ENCODE assay signal across 28 cellular contexts in the genomic region with DNA sequence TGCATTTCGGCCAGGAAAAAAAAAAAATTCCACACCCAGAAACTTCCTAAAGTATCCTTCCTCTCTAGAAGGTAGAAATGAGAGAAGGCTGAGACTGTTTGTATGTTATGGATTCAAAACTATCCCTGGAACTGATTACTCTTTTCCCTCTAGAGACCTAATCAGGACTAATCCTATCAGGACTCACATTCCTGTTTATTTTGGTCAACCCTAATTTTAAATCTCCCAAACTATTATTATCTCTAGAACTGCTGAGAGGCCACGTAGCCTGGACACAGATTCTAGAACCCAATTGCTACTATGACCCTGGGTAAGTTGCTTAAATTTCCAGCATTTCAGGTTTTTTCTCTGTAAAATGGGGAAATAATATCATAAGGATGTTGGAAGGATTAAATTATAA.
"Had no signal": no experiment of that assay in that cellular context is flagged by ENCODE, and none has a peak within 500 bp of the region (broad histone marks: within the 10 kb centered on the region; RNA-seq: fewer than 3 reads in every experiment).

No MANE protein-coding gene starts in this region.

- H3K27me3 ChIP-seq: ascending aorta, body of pancreas had no signal

- H3K4me1 Mint-ChIP-seq: activated CD4-positive, alpha-beta T cell treated with anti-CD3 and anti-CD28 coated beads, Interleukin-2, amount 10 ng/mL, durations not matched to agents 24 days and 14 days; activated naive CD8-positive, alpha-beta T cell treated with anti-CD3 and anti-CD28 coated beads, Interleukin-2, amount 50 U/mL, for 24 hours had no signal

- DNase-seq: activated CD4-positive, alpha-beta T cell treated with anti-CD3 and anti-CD28 coated beads, Interleukin-2, amount 10 ng/mL, durations not matched to agents 24 days and 14 days; activated CD4-positive, alpha-beta T cell treated with anti-CD3 and anti-CD28 coated beads, Interleukin-2, amount 50 U/mL, for 48 hours; activated CD4-positive, CD25-positive, alpha-beta regulatory T cell treated with anti-CD3 and anti-CD28 coated beads, Interleukin-2, amount 50 U/mL, for 72 hours; activated CD8-positive, alpha-beta memory T cell treated with anti-CD3 and anti-CD28 coated beads for 24 hours; activated effector memory CD4-positive, alpha-beta T cell treated with anti-CD3 and anti-CD28 coated beads, Interleukin-2, amount 50 U/mL, for 16 hours; activated naive CD4-positive, alpha-beta T cell treated with Interleukin-2 at 50 U/mL for 16 hours; activated naive CD8-positive, alpha-beta T cell treated with anti-CD3 and anti-CD28 coated beads, Interleukin-2, amount 50 U/mL, for 24 hours; activated T-cell treated with anti-CD3 and anti-CD28 coated beads, Interleukin-2, amount 50 U/mL, for 4 hours; amniotic stem cell; body of pancreas; MM.1S; NCI-H1105; NCI-H1436; NCI-H1694 treated with DMSO at 0.1 percent for 48 hours; NCI-H2029 treated with DMSO at 0.1 percent for 48 hours; NCI-H345; NCI-H510A; NCI-H69; NK-92 treated with Interleukin-12 subunit alpha and Interleukin-12 subunit beta, amount 100 ng/mL, for 24 hours; OCI-M1; SHP77 treated with DMSO at 0.1 percent for 48 hours; T-helper 9 cell had no signal

- H3K4me3 ChIP-seq: ascending aorta, body of pancreas had no signal

- H3K9me3 ChIP-seq: ascending aorta, body of pancreas had no signal

- H3K4me1 ChIP-seq: body of pancreas had no signal

- H3K27ac Mint-ChIP-seq: activated CD4-positive, alpha-beta T cell treated with anti-CD3 and anti-CD28 coated beads, Interleukin-2, amount 10 ng/mL, durations not matched to agents 24 days and 14 days; activated naive CD4-positive, alpha-beta T cell treated with anti-CD3 and anti-CD28 coated beads, Interleukin-2, amount 50 U/mL, for 72 hours; activated naive CD8-positive, alpha-beta T cell treated with anti-CD3 and anti-CD28 coated beads, Interleukin-2, amount 50 U/mL, for 24 hours; T-helper 1 cell treated with Interleukin-12 subunit alpha and Interleukin-12 subunit beta and Interleukin-4 antibody, amounts not matched to agents 30 μg/mL and 1 μg/mL, for 36 hours; WTC11 had no signal

- H3K36me3 Mint-ChIP-seq: activated naive CD4-positive, alpha-beta T cell treated with anti-CD3 and anti-CD28 coated beads, Interleukin-2, amount 50 U/mL, for 72 hours had no signal

- H3K36me3 ChIP-seq: ascending aorta had no signal

- H3K27me3 Mint-ChIP-seq: activated CD4-positive, alpha-beta T cell treated with anti-CD3 and anti-CD28 coated beads, Interleukin-2, amount 10 ng/mL, durations not matched to agents 24 days and 14 days; activated naive CD8-positive, alpha-beta T cell treated with anti-CD3 and anti-CD28 coated beads, Interleukin-2, amount 50 U/mL, for 24 hours had no signal

- H3K9me3 Mint-ChIP-seq: activated CD4-positive, alpha-beta T cell treated with anti-CD3 and anti-CD28 coated beads, Interleukin-2, amount 10 ng/mL, durations not matched to agents 24 days and 14 days; activated naive CD8-positive, alpha-beta T cell treated with anti-CD3 and anti-CD28 coated beads, Interleukin-2, amount 50 U/mL, for 24 hours; T-helper 1 cell treated with Interleukin-12 subunit alpha and Interleukin-12 subunit beta and Interleukin-4 antibody, amounts not matched to agents 30 μg/mL and 1 μg/mL, for 36 hours had no signal

- H3K4me3 Mint-ChIP-seq: activated CD4-positive, alpha-beta T cell treated with anti-CD3 and anti-CD28 coated beads, Interleukin-2, amount 10 ng/mL, durations not matched to agents 24 days and 14 days; activated naive CD8-positive, alpha-beta T cell treated with anti-CD3 and anti-CD28 coated beads, Interleukin-2, amount 50 U/mL, for 24 hours; activated T-cell treated with anti-CD3 and anti-CD28 coated beads, Interleukin-2, amount 50 U/mL, for 4 hours; T-helper 1 cell treated with Interleukin-12 subunit alpha and Interleukin-12 subunit beta and Interleukin-4 antibody, amounts not matched to agents 30 μg/mL and 1 μg/mL, for 36 hours; WTC11 had no signal

- ATAC-seq: activated naive CD4-positive, alpha-beta T cell treated with anti-CD3 and anti-CD28 coated beads, Interleukin-2, amount 50 U/mL, for 72 hours; activated naive CD8-positive, alpha-beta T cell treated with anti-CD3 and anti-CD28 coated beads, Interleukin-2, amount 50 U/mL, for 24 hours; activated T-cell treated with anti-CD3 and anti-CD28 coated beads, Interleukin-2, amount 50 U/mL, for 4 hours; body of pancreas; Panc1; WTC11 had no signal

- H3K27ac ChIP-seq: body of pancreas, RWPE1 had no signal
